Comparison of ENCODE assay signal across 8 cellular contexts in genomic region chr7:112789824-112790650, GRCh38. TPM values are rescaled to one million over a fixed set of nuclear protein-coding genes. Genes with fewer than 3 reads are reported as not detected.
DNase-seq lines count a peak whose midpoint lies in the region; ATAC-seq and TF ChIP-seq lines count a peak whose summit lies in the region.

A gene with protein sequence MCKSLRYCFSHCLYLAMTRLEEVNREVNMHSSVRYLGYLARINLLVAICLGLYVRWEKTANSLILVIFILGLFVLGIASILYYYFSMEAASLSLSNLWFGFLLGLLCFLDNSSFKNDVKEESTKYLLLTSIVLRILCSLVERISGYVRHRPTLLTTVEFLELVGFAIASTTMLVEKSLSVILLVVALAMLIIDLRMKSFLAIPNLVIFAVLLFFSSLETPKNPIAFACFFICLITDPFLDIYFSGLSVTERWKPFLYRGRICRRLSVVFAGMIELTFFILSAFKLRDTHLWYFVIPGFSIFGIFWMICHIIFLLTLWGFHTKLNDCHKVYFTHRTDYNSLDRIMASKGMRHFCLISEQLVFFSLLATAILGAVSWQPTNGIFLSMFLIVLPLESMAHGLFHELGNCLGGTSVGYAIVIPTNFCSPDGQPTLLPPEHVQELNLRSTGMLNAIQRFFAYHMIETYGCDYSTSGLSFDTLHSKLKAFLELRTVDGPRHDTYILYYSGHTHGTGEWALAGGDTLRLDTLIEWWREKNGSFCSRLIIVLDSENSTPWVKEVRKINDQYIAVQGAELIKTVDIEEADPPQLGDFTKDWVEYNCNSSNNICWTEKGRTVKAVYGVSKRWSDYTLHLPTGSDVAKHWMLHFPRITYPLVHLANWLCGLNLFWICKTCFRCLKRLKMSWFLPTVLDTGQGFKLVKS (minus strand): TSS chr7:112790393. CDS start chr7:112784825, 5,568 bp downstream.

- H3K27ac ChIP-seq in HUES64 (ENCODE audit: low read depth, low read length) (peak within 1 kb of the TSS; percentile 93), PC-3 (ENCODE audit: low read length) (peak within 1 kb of the TSS; percentile 43), mucosa of rectum (ENCODE audit: low read depth in 2 of 2, low read length in 2 of 2) (peak within 1 kb of the TSS; percentile 90 to 93)

- H3K4me2 ChIP-seq in PC-3 (ENCODE audit: low read length), result peak within 1 kb of the TSS; percentile 83

- H3K9me3 ChIP-seq in HUES64 (ENCODE audit: insufficient read depth, low read depth, low read length) (no peaks in the 10 kb centered on the region), PC-3 (ENCODE audit: low read length) (no peaks in the 10 kb centered on the region), mucosa of rectum (ENCODE audit: control insufficient read depth in 2 of 2, low read length in 2 of 2) (no peaks in the 10 kb centered on the region)

- H3K4me1 ChIP-seq in HUES64 (ENCODE audit: insufficient read depth, low read length) (no peaks in the 10 kb centered on the region), PC-3 (ENCODE audit: insufficient read depth, low read length) (peaks cover 12% of the 10 kb centered on the region), mucosa of rectum (ENCODE audit: control insufficient read depth in 2 of 2, insufficient read depth in 2 of 2, low read length in 2 of 2) (peaks cover 11% of the 10 kb centered on the region in 2 donors)

- intact Hi-C loops in PC-3 (cut with micrococcal nuclease), result no loop called here

- ATAC-seq in GM21447 (IDR thresholded peaks at IDR 0.05; ENCODE audit: unreplicated experiment), result peak; percentile 72
- ATAC-seq in PC-3, result peak; percentile 95

- H3K9ac ChIP-seq in HUES64 (ENCODE audit: low read depth, low read length) (peak within 1 kb of the TSS; percentile 97), PC-3 (ENCODE audit: low read length) (peak within 1 kb of the TSS; percentile 85), mucosa of rectum (ENCODE audit: low read depth in 1 of 2, low read length in 2 of 2) (peak within 1 kb of the TSS; percentile 88 to 95)

- no peaks in the 10 kb centered on the region for H4K20me1 ChIP-seq in PC-3 (ENCODE audit: low read length)

- H3K27me3 ChIP-seq in HUES64 (ENCODE audit: insufficient read depth, low read length) (no peaks in the 10 kb centered on the region), PC-3 (ENCODE audit: low read length) (no peaks in the 10 kb centered on the region), mucosa of rectum (ENCODE audit: control insufficient read depth in 2 of 2, insufficient read depth in 2 of 2, low read length in 2 of 2) (no peaks in the 10 kb centered on the region)

- WGBS in HUES64, result under 1% methylated on average over 68 of the region's 68 CpGs

- H2AFZ ChIP-seq in PC-3 (ENCODE audit: low read length), result peak within 1 kb of the TSS; percentile 92

- H3K4me3 ChIP-seq in HUES64 (ENCODE audit: low read length), result peak within 1 kb of the TSS; percentile 90
- H3K4me3 ChIP-seq in PC-3 (ENCODE audit: low read length), result peak within 1 kb of the TSS; percentile 77
- H3K4me3 ChIP-seq in mucosa of rectum (ENCODE audit: low read length in 2 of 2), result peak within 1 kb of the TSS; percentile 84 to 96

- TSS peak; percentile 88 for BruUV-seq in PC-3 (replicated peaks; lab: Mats Ljungman, UMichigan)

- no peak for TF ChIP-seq CTCF in PC-3 (conservative IDR thresholded peaks at IDR 0.05; ENCODE audit: low read depth, low read length)

- TF ChIP-seq POLR2A in erythroblast (IDR thresholded peaks at IDR 0.05; ENCODE audit: low read length), result peak; percentile 85

- POLR2A ChIA-PET in PC-3 (lab: Charles Lee; ENCODE audit: unreplicated experiment), result interaction anchor here (0.6 kb wide), 1 partner anchor 41 kb away, joined by 3 read pairs; no protein-coding TSS in a partner anchor

- CTCF ChIA-PET in PC-3 (lab: Charles Lee), result no interaction called here

- no peaks in the 10 kb centered on the region for H3K9me2 ChIP-seq in PC-3 (replicated peaks; ENCODE audit: low read length)

- H3K79me2 ChIP-seq in PC-3 (ENCODE audit: low read length), result peaks cover 28% of the 10 kb centered on the region

- H3K36me3 ChIP-seq in HUES64 (ENCODE audit: insufficient read depth, low read length) (no peaks in the 10 kb centered on the region), PC-3 (ENCODE audit: low read depth, low read length) (no peaks in the 10 kb centered on the region), mucosa of rectum (ENCODE audit: control insufficient read depth in 2 of 2, insufficient read depth in 2 of 2, low read length in 2 of 2) (peaks cover 0 to 4% of the 10 kb centered on the region in 2 donors)

- H3F3A ChIP-seq in PC-3 (ENCODE audit: low read length, unreplicated experiment), result no peaks in the 10 kb centered on the region

- DNase-seq in DMS 273 (lab: John Stamatoyannopoulos, UW; ENCODE audit: unreplicated experiment), result peak; percentile 95
- peak; percentile 74 for DNase-seq in PC-3
- peak; percentile 89 for DNase-seq in activated T-cell treated with anti-CD3 and anti-CD28 coated beads, Interleukin-2, amount 50 U/mL, for 1 hour
- DNase-seq in erythroblast (lab: John Stamatoyannopoulos, UW), result peak; percentile 87 to 89
- DNase-seq in stimulated activated CD8-positive, alpha-beta memory T cell treated with anti-CD3 and anti-CD28 coated beads, Interleukin-4, amount 100 ng/mL, for 4 hours (ENCODE audit: low read depth in 2 of 2, low spot score in 1 of 2), result peak; percentile 70 to 73

RNA-seq across cellular contexts. Expression of the gene that starts here (rescaled TPM):
- 9.9 TPM for polyA plus RNA-seq in HUES64 (2013, experiment 1 of 2)
- polyA plus RNA-seq in HUES64 (2013, experiment 2 of 2), result 10.1 TPM
- total RNA-seq in PC-3 (2014; rRNA removed), result 15.3 and 19.8 TPM in 2 replicates

Comparison
In these comparisons a context has a peak if more than half of its experiments do, and no peak if none do; other contexts are left out.
1. Peak in every context shown above with its lines: DNase-seq, ATAC-seq, H3K4me3 ChIP-seq and H3K27ac ChIP-seq.
2. H3K27ac ChIP-seq: peak in every context shown above with its lines; median percentile 93 in HUES64; 92 in mucosa of rectum; 43 in PC-3.